ENCODE assay signal across 6 cellular contexts in genomic region chr7:131300078-131300477, GRCh38.
"Had no signal": no experiment of that assay in that cellular context is flagged by ENCODE, and none has a peak within 500 bp of the region (broad histone marks: within the 10 kb centered on the region; RNA-seq: fewer than 3 reads in every experiment).

No MANE protein-coding gene starts in this region.

- H3K36me3 Mint-ChIP-seq: IgD-negative memory B cell had no signal

- ATAC-seq: HepG2 had no signal

- H3K27ac ChIP-seq: HL-60 had no signal

- H3K4me3 Mint-ChIP-seq: IgD-negative memory B cell had no signal

- DNase-seq: GOT3, HCEC 1CT, KG1 had no signal

- H3K27ac Mint-ChIP-seq: IgD-negative memory B cell had no signal

- H3K27me3 Mint-ChIP-seq: IgD-negative memory B cell had no signal
